In the genomic region with DNA sequence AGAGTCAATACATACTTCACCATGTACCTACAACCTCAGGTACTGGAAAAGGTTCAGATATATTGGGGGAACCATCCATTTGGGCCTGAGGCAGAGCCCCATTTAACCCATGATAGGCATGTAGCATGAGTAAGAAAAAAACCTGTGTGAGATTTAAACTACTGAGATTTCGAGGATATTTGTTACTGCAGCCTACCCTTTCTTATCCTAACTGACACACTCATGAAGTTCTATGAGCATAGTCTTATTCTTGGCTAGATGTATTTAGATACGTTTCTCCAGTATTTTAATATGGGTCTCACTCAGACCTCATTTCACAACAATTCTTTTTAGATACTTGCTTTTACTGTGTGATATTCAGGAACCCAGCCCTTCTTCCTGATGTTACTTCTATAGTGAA, we compare ENCODE assay signal across 31 cellular contexts. TPM values are rescaled to one million over a fixed set of nuclear protein-coding genes. Genes with fewer than 3 reads are reported as not detected.
"Had no signal": no experiment of that assay in that cellular context is flagged by ENCODE, and none has a peak within 500 bp of the region (broad histone marks: within the 10 kb centered on the region; RNA-seq: fewer than 3 reads in every experiment).

No MANE protein-coding gene starts in this region.

- H3K9me3 ChIP-seq: suprapubic skin, testis, thoracic aorta, thyroid gland, transverse colon, upper lobe of left lung, upper lobe of right lung, uterus, vagina had no signal

- ATAC-seq: stimulated activated effector memory CD8-positive, alpha-beta T cell treated with anti-CD3 and anti-CD28 coated beads, Interleukin-12 subunit alpha, Interleukin-12 subunit beta, amount 100 ng/mL, for 72 hours; stimulated activated memory B cell treated with anti-CD40 and anti-IgM and Interleukin-4, amounts not matched to agents 10 μg/mL and 1 μg/mL and 100 μg/mL, for 72 hours; stimulated activated naive B cell treated with anti-CD40 and anti-IgM and Interleukin-4, amounts not matched to agents 10 μg/mL and 1 μg/mL and 100 μg/mL, for 72 hours; stimulated activated naive CD8-positive, alpha-beta T cell treated with anti-CD3 and anti-CD28 coated beads, Interleukin-15, amount 100 ng/mL, for 72 hours; stimulated activated naive CD8-positive, alpha-beta T cell treated with anti-CD3 and anti-CD28 coated beads, Interleukin-15, Interleukin-2, amounts not matched to agents 100 U/mL and 50 U/mL, for 24 hours; upper lobe of right lung had no signal

- H3K36me3 Mint-ChIP-seq: stimulated activated effector memory CD8-positive, alpha-beta T cell treated with anti-CD3 and anti-CD28 coated beads, Interleukin-12 subunit alpha, Interleukin-12 subunit beta, amount 100 ng/mL, for 72 hours; stimulated activated memory B cell treated with anti-CD40 and anti-IgM and Interleukin-4, amounts not matched to agents 10 μg/mL and 1 μg/mL and 100 μg/mL, for 72 hours; stimulated activated naive B cell treated with anti-CD40 and anti-IgM and Interleukin-4, amounts not matched to agents 10 μg/mL and 1 μg/mL and 100 μg/mL, for 72 hours; type B pancreatic cell had no signal

- DNase-seq: stimulated activated CD4-positive, alpha-beta T cell treated with anti-CD3 and anti-CD28 coated beads, Interleukin-2, amount 100 ng/mL, for 48 hours; stimulated activated CD4-positive, alpha-beta T cell treated with anti-CD3 and anti-CD28 coated beads, Interleukin-4, amount 100 ng/mL, for 1 hour; stimulated activated CD4-positive, alpha-beta T cell treated with anti-CD3 and anti-CD28 coated beads, Interleukin-4, amount 100 ng/mL, for 24 hours; stimulated activated CD4-positive, alpha-beta T cell treated with anti-CD3 and anti-CD28 coated beads, Interleukin-4, amount 100 ng/mL, for 4 hours; stimulated activated CD8-positive, alpha-beta memory T cell treated with anti-CD3 and anti-CD28 coated beads, Interleukin-4, amount 100 ng/mL, for 48 hours; stimulated activated naive B cell treated with anti-CD40 and anti-IgM and Interleukin-4, amounts not matched to agents 10 μg/mL and 1 μg/mL and 100 μg/mL, for 72 hours; stimulated activated naive CD4-positive, alpha-beta T cell; stimulated activated naive CD4-positive, alpha-beta T cell treated with Interleukin-2 at 50 U/mL for 16 hours; stimulated activated naive CD8-positive, alpha-beta T cell treated with anti-CD3 and anti-CD28 coated beads, Interleukin-15, amount 100 ng/mL, for 72 hours; stimulated activated naive CD8-positive, alpha-beta T cell treated with anti-CD3 and anti-CD28 coated beads, Interleukin-15, Interleukin-2, amounts not matched to agents 100 U/mL and 50 U/mL, for 24 hours; stomach; substantia nigra; testis; thyroid gland; tibial artery; transverse colon; trophoblast cell; upper lobe of left lung; upper lobe of right lung; uterus had no signal

- H3K9me3 Mint-ChIP-seq: stimulated activated effector memory CD8-positive, alpha-beta T cell treated with anti-CD3 and anti-CD28 coated beads, Interleukin-12 subunit alpha, Interleukin-12 subunit beta, amount 100 ng/mL, for 72 hours; stimulated activated memory B cell treated with anti-CD40 and anti-IgM and Interleukin-4, amounts not matched to agents 10 μg/mL and 1 μg/mL and 100 μg/mL, for 72 hours; stimulated activated naive B cell treated with anti-CD40 and anti-IgM and Interleukin-4, amounts not matched to agents 10 μg/mL and 1 μg/mL and 100 μg/mL, for 72 hours; stimulated activated naive CD8-positive, alpha-beta T cell treated with anti-CD3 and anti-CD28 coated beads, Interleukin-15, amount 100 ng/mL, for 72 hours; stimulated activated naive CD8-positive, alpha-beta T cell treated with anti-CD3 and anti-CD28 coated beads, Interleukin-15, Interleukin-2, amounts not matched to agents 100 ng/mL and 50 ng/mL, for 24 hours; type B pancreatic cell had no signal

- H3K4me3 Mint-ChIP-seq: stimulated activated effector memory CD8-positive, alpha-beta T cell treated with anti-CD3 and anti-CD28 coated beads, Interleukin-12 subunit alpha, Interleukin-12 subunit beta, amount 100 ng/mL, for 72 hours; stimulated activated memory B cell treated with anti-CD40 and anti-IgM and Interleukin-4, amounts not matched to agents 10 μg/mL and 1 μg/mL and 100 μg/mL, for 72 hours; stimulated activated naive B cell treated with anti-CD40 and anti-IgM and Interleukin-4, amounts not matched to agents 10 μg/mL and 1 μg/mL and 100 μg/mL, for 72 hours; stimulated activated naive CD8-positive, alpha-beta T cell treated with anti-CD3 and anti-CD28 coated beads, Interleukin-15, amount 100 ng/mL, for 72 hours; stimulated activated naive CD8-positive, alpha-beta T cell treated with anti-CD3 and anti-CD28 coated beads, Interleukin-15, Interleukin-2, amounts not matched to agents 100 ng/mL and 50 ng/mL, for 24 hours; type B pancreatic cell had no signal

- H3K36me3 ChIP-seq: stomach, suprapubic skin, thoracic aorta, thyroid gland, tibial artery, tibial nerve, transverse colon, upper lobe of left lung, upper lobe of right lung, uterus, vagina had no signal

- H3K4me3 ChIP-seq: stomach, suprapubic skin, testis, thoracic aorta, thyroid gland, tibial artery, tibial nerve, transverse colon, upper lobe of left lung, upper lobe of right lung, uterus, vagina had no signal

- H3K4me1 ChIP-seq: stomach, suprapubic skin, testis, thyroid gland, tibial artery, transverse colon, upper lobe of left lung, upper lobe of right lung, uterus, vagina had no signal

- H3K27ac ChIP-seq: stomach, suprapubic skin, testis, thoracic aorta, thyroid gland, tibial artery, tibial nerve, transverse colon, upper lobe of left lung, upper lobe of right lung, vagina had no signal

- H3K4me1 Mint-ChIP-seq: stimulated activated effector memory CD8-positive, alpha-beta T cell treated with anti-CD3 and anti-CD28 coated beads, Interleukin-12 subunit alpha, Interleukin-12 subunit beta, amount 100 ng/mL, for 72 hours; stimulated activated memory B cell treated with anti-CD40 and anti-IgM and Interleukin-4, amounts not matched to agents 10 μg/mL and 1 μg/mL and 100 μg/mL, for 72 hours; stimulated activated naive B cell treated with anti-CD40 and anti-IgM and Interleukin-4, amounts not matched to agents 10 μg/mL and 1 μg/mL and 100 μg/mL, for 72 hours; stimulated activated naive CD8-positive, alpha-beta T cell treated with anti-CD3 and anti-CD28 coated beads, Interleukin-15, amount 100 ng/mL, for 72 hours had no signal

- H3K27ac Mint-ChIP-seq: stimulated activated memory B cell treated with anti-CD40 and anti-IgM and Interleukin-4, amounts not matched to agents 10 μg/mL and 1 μg/mL and 100 μg/mL, for 72 hours; stimulated activated naive B cell treated with anti-CD40 and anti-IgM and Interleukin-4, amounts not matched to agents 10 μg/mL and 1 μg/mL and 100 μg/mL, for 72 hours; stimulated activated naive CD8-positive, alpha-beta T cell treated with anti-CD3 and anti-CD28 coated beads, Interleukin-15, amount 100 ng/mL, for 72 hours; stimulated activated naive CD8-positive, alpha-beta T cell treated with anti-CD3 and anti-CD28 coated beads, Interleukin-15, Interleukin-2, amounts not matched to agents 100 ng/mL and 50 ng/mL, for 24 hours; type B pancreatic cell had no signal

- H3K27me3 ChIP-seq: testis, thyroid gland, tibial nerve, upper lobe of left lung, upper lobe of right lung, uterus, vagina had no signal

RNA-seq across cellular contexts. Expression of a gene that starts 39.3 kb away (rescaled TPM):
- total RNA-seq: stomach, subcutaneous adipose tissue, thoracic aorta, tibial nerve, transverse colon, upper lobe of right lung, ureter, urinary bladder, uterus, vagina had no signal
- polyA plus RNA-seq: urinary bladder had no signal
